ENCODE assay signal across 18 cellular contexts in genomic region chr11:31173926-31174680, GRCh38.
DNase-seq lines count a peak whose midpoint lies in the region; ATAC-seq and TF ChIP-seq lines count a peak whose summit lies in the region.
"Had no signal": no experiment of that assay in that cellular context is flagged by ENCODE, and none has a peak within 500 bp of the region (broad histone marks: within the 10 kb centered on the region; RNA-seq: fewer than 3 reads in every experiment).

No MANE protein-coding gene starts in this region.

- peak overlapping the region; percentile 81 for H3K23ac ChIP-seq in neuronal stem cell (ENCODE audit: low read depth, low read length, poor library complexity)

- no peak overlapping the region for H2BK12ac ChIP-seq in neuronal stem cell (ENCODE audit: low read length)

- H3K27ac ChIP-seq in esophagus muscularis mucosa (replicated peaks in 1 of 4) (no peak overlapping the region), neuronal stem cell (replicated peaks; ENCODE audit: low read length) (no peak overlapping the region), spleen (no peak overlapping the region)
- H3K27ac ChIP-seq: 22Rv1; A549; BLaER1 treated with 17β-estradiol and CSF1 and Interleukin-3, amounts not matched to agents 10 nM and 100 nM; C4-2B had no signal

- no peak overlapping the region for H4K91ac ChIP-seq in neuronal stem cell (ENCODE audit: low read depth, low read length, poor library complexity)

- no peak overlapping the region for H3K4me2 ChIP-seq in neuronal stem cell (ENCODE audit: insufficient read depth, low read length, poor library complexity, severe bottlenecking)
- H3K4me2 ChIP-seq: A549; BLaER1 treated with 17β-estradiol and CSF1 and Interleukin-3, amounts not matched to agents 10 nM and 100 nM had no signal

- H2AK5ac ChIP-seq in neuronal stem cell (ENCODE audit: low read depth, low read length), result peak overlapping the region; percentile 91

- peak; percentile 69 for DNase-seq in NCI-H146 (lab: John Stamatoyannopoulos, UW)
- DNase-seq in esophagus muscularis mucosa (ENCODE audit: extremely low spot score), result peak; percentile 66
- no peak for DNase-seq in neuronal stem cell (ENCODE audit: low spot score)
- DNase-seq in spleen, result peak; percentile 56
- no peak for DNase-seq in retina
- DNase-seq: AML-193; Caco-2; Calu3; CD4-positive, alpha-beta T cell; CD8-positive, alpha-beta T cell; DMS79 treated with DMSO at 0.1 percent for 48 hours; GF-D8 had no signal

- peaks cover 3% of the 10 kb centered on the region for H3K79me1 ChIP-seq in neuronal stem cell (ENCODE audit: low read depth, low read length)

- H2BK5ac ChIP-seq in neuronal stem cell (ENCODE audit: low read length), result peak overlapping the region; percentile 83

- TF ChIP-seq CTCF in esophagus muscularis mucosa (IDR thresholded peaks at IDR 0.05), result no peak
- TF ChIP-seq CTCF in spleen (IDR thresholded peaks at IDR 0.05 in 8 of 11, conservative IDR thresholded peaks at IDR 0.05 in 3 of 11), result no peak

- H2AFZ ChIP-seq in neuronal stem cell (ENCODE audit: low read length), result no peak overlapping the region

- H3K4me1 ChIP-seq in esophagus muscularis mucosa (no peaks in the 10 kb centered on the region), neuronal stem cell (ENCODE audit: control insufficient read depth in 2 of 2, insufficient read depth in 1 of 2, low read depth in 1 of 2, low read length in 2 of 2) (no peaks in the 10 kb centered on the region), spleen (no peaks in the 10 kb centered on the region)
- H3K4me1 ChIP-seq: A549; BLaER1 treated with 17β-estradiol and CSF1 and Interleukin-3, amounts not matched to agents 10 nM and 100 nM; Caco-2 had no signal

- no peak overlapping the region for H3K4ac ChIP-seq in neuronal stem cell (ENCODE audit: low read length)

- H3K14ac ChIP-seq in neuronal stem cell (ENCODE audit: low read length), result peak overlapping the region; percentile 71

- intact Hi-C loops in esophagus muscularis mucosa (cut with DNase I), result no loop called here
- intact Hi-C loops in spleen (cut with DNase I; ENCODE audit: low total_unique reads), result no loop called here

- peaks cover 0 to 27% (median 11%) of the 10 kb centered on the region in 4 donors for H3K9me3 ChIP-seq in esophagus muscularis mucosa
- H3K9me3 ChIP-seq in neuronal stem cell (replicated peaks in 1 of 2; ENCODE audit: control insufficient read depth in 2 of 2, insufficient read depth in 1 of 2, low read depth in 1 of 2, low read length in 2 of 2), result peaks cover 18 to 32% of the 10 kb centered on the region in 2 donors
- H3K9me3 ChIP-seq in spleen, result peaks cover 0 to 46% (median 37%) of the 10 kb centered on the region in 8 donors
- H3K9me3 ChIP-seq: A549, Caco-2 had no signal

- TF ChIP-seq EP300 in esophagus muscularis mucosa (IDR thresholded peaks at IDR 0.05), result no peak

- TF ChIP-seq POLR2A in esophagus muscularis mucosa (IDR thresholded peaks at IDR 0.05; ENCODE audit: low read depth) (no peak), spleen (IDR thresholded peaks at IDR 0.05) (no peak)

- H3K27me3 ChIP-seq in esophagus muscularis mucosa (no peaks in the 10 kb centered on the region), neuronal stem cell (ENCODE audit: control insufficient read depth in 3 of 3, insufficient read depth in 3 of 3, low read depth in 1 of 3, low read length in 3 of 3) (no peaks in the 10 kb centered on the region), spleen (replicated peaks in 1 of 7) (no peaks in the 10 kb centered on the region)
- H3K27me3 ChIP-seq: BLaER1 treated with 17β-estradiol and CSF1 and Interleukin-3, amounts not matched to agents 10 nM and 100 nM had no signal

- H3K9ac ChIP-seq in neuronal stem cell (ENCODE audit: low read depth, low read length, poor library complexity), result no peak overlapping the region
- H3K9ac ChIP-seq: BLaER1 treated with 17β-estradiol and CSF1 and Interleukin-3, amounts not matched to agents 10 nM and 100 nM had no signal

- H2BK15ac ChIP-seq in neuronal stem cell (ENCODE audit: low read length), result no peak overlapping the region

- no peak overlapping the region for H3K4me3 ChIP-seq in esophagus muscularis mucosa
- no peak overlapping the region for H3K4me3 ChIP-seq in neuronal stem cell (ENCODE audit: low read length in 2 of 2)
- no peak overlapping the region for H3K4me3 ChIP-seq in spleen
- H3K4me3 ChIP-seq: A549; BLaER1 treated with 17β-estradiol and CSF1 and Interleukin-3, amounts not matched to agents 10 nM and 100 nM had no signal

- peak overlapping the region; percentile 24 for H4K8ac ChIP-seq in neuronal stem cell (ENCODE audit: low read depth, low read length)

- peak overlapping the region; percentile 38 for H3K18ac ChIP-seq in neuronal stem cell (ENCODE audit: low read length)

- ATAC-seq in HG02973 (IDR thresholded peaks at IDR 0.05; ENCODE audit: unreplicated experiment), result no peak
- ATAC-seq in GM21723 (IDR thresholded peaks at IDR 0.05; ENCODE audit: unreplicated experiment), result no peak
- ATAC-seq: A549; CD8-positive, alpha-beta T cell had no signal

- no peak overlapping the region for H2BK120ac ChIP-seq in neuronal stem cell (ENCODE audit: low read depth, low read length)

- no peaks in the 10 kb centered on the region for H3K36me3 ChIP-seq in esophagus muscularis mucosa
- H3K36me3 ChIP-seq in neuronal stem cell (replicated peaks in 1 of 2; ENCODE audit: control insufficient read depth in 2 of 2, insufficient read depth in 2 of 2, low read length in 2 of 2), result no peaks in the 10 kb centered on the region
- H3K36me3 ChIP-seq in spleen, result no peaks in the 10 kb centered on the region
- H3K36me3 ChIP-seq: BLaER1 treated with 17β-estradiol and CSF1 and Interleukin-3, amounts not matched to agents 10 nM and 100 nM had no signal

- WGBS in esophagus muscularis mucosa, result 94% methylated on average over 4 of the region's 8 CpGs
- no CpG with 5 or more reads among the region's 8 CpGs for WGBS in neuronal stem cell (ENCODE audit: extremely low coverage in 2 of 2, insufficient read length in 2 of 2, insufficient replicate concordance in 1 of 2), 2 donors
- 75 to 92% (median 87%) methylated on average over 3 to 8 of the region's 8 CpGs for WGBS in spleen, 5 donors

Comparison
In these comparisons a context has a peak if more than half of its experiments do, and no peak if none do; other contexts are left out.
1. DNase-seq: peak in NCI-H146 (single experiment), esophagus muscularis mucosa (single experiment) and spleen (single experiment); none in neuronal stem cell (single experiment) and retina (single experiment).